9 cellular contexts compared by ENCODE assay signal in genomic region chr4:15778191-15778741, GRCh38. TPM values are rescaled to one million over a fixed set of nuclear protein-coding genes. Genes with fewer than 3 reads are reported as not detected.
DNase-seq lines count a peak whose midpoint lies in the region; ATAC-seq and TF ChIP-seq lines count a peak whose summit lies in the region.
"Had no signal": no experiment of that assay in that cellular context is flagged by ENCODE, and none has a peak within 500 bp of the region (broad histone marks: within the 10 kb centered on the region; RNA-seq: fewer than 3 reads in every experiment).

TSS of gene CD38 (plus strand) at chr4:15778328. CDS start at chr4:15778415, 87 bp downstream.

- no peak within 1 kb of the TSS for H3K27ac ChIP-seq in Panc1 (ENCODE audit: low read length)
- no peak within 1 kb of the TSS for H3K27ac ChIP-seq in breast epithelium
- peak within 1 kb of the TSS; percentile 19 to 79 for H3K27ac ChIP-seq in liver (ENCODE audit: low read depth in 1 of 2, low read length in 2 of 2)

- intact Hi-C loops in Panc1 (cut with micrococcal nuclease; ENCODE audit: unreplicated experiment) (no loop called here), breast epithelium (cut with DNase I; ENCODE audit: low total_unique reads) (loop anchor here (1.0 kb wide), 1 partner anchor 30 kb away; no protein-coding TSS in a partner anchor)

- peak; percentile 71 for ATAC-seq in HG02884 (IDR thresholded peaks at IDR 0.05; ENCODE audit: unreplicated experiment)
- ATAC-seq in Panc1 = 0 out of 2 replicates have a peak, but pooled peaks have one; percentile 12

- no peak for TF ChIP-seq POLR2A in breast epithelium (IDR thresholded peaks at IDR 0.05)

- H3K9me3 ChIP-seq in Panc1 (ENCODE audit: control insufficient read depth, insufficient read depth, low read depth, low read length) = no peaks in the 10 kb centered on the region
- no peaks in the 10 kb centered on the region for H3K9me3 ChIP-seq in breast epithelium
- H3K9me3 ChIP-seq in liver (ENCODE audit: control insufficient read depth in 4 of 4, low read length in 3 of 4) = no peaks in the 10 kb centered on the region

- peaks cover 9% of the 10 kb centered on the region for H3K27me3 ChIP-seq in Panc1 (ENCODE audit: control insufficient read depth, insufficient read depth, low read length)
- H3K27me3 ChIP-seq in breast epithelium = peaks cover 0 to 6% of the 10 kb centered on the region in 2 donors
- no peaks in the 10 kb centered on the region for H3K27me3 ChIP-seq in liver (ENCODE audit: control insufficient read depth in 4 of 4, insufficient read depth in 4 of 4, low read length in 3 of 4)

- CTCF ChIA-PET in Panc1 (lab: Charles Lee) = no interaction called here

- peak within 1 kb of the TSS; percentile 62 to 78 for H3K9ac ChIP-seq in liver (ENCODE audit: low read depth in 1 of 2, low read length in 2 of 2)

- peak within 1 kb of the TSS; percentile 31 to 35 for H3K4me3 ChIP-seq in Panc1 (ENCODE audit: low read depth in 2 of 2, low read length in 2 of 2)
- peak within 1 kb of the TSS; percentile 48 to 70 (median 58) for H3K4me3 ChIP-seq in breast epithelium
- peak within 1 kb of the TSS; percentile 79 to 88 (median 83) for H3K4me3 ChIP-seq in liver (ENCODE audit: low read depth in 1 of 3, low read length in 3 of 3)

- POLR2A ChIA-PET in Panc1 (lab: Charles Lee) = no interaction called here

- H3K4me1 ChIP-seq in Panc1 (ENCODE audit: control insufficient read depth, insufficient read depth, low read length) = no peaks in the 10 kb centered on the region
- H3K4me1 ChIP-seq in breast epithelium = peaks cover 0 to 9% of the 10 kb centered on the region in 2 donors
- H3K4me1 ChIP-seq in liver (ENCODE audit: control insufficient read depth in 4 of 4, insufficient read depth in 4 of 4, low read length in 3 of 4) = peaks cover 0 to 17% (median 5%) of the 10 kb centered on the region in 4 donors

- H3K36me3 ChIP-seq in Panc1 (ENCODE audit: control insufficient read depth, insufficient read depth, low read length) = no peaks in the 10 kb centered on the region
- H3K36me3 ChIP-seq in breast epithelium = no peaks in the 10 kb centered on the region
- no peaks in the 10 kb centered on the region for H3K36me3 ChIP-seq in liver (ENCODE audit: control insufficient read depth in 4 of 4, insufficient read depth in 3 of 4, low read depth in 1 of 4, low read length in 3 of 4)

- no TSS peak for BruUV-seq in Panc1 (replicated peaks; lab: Mats Ljungman, UMichigan)

- no peak for TF ChIP-seq RAD21 in liver (IDR thresholded peaks at IDR 0.05)

- peak; percentile 70 for DNase-seq in NK-92 treated with Interleukin-12 subunit alpha and Interleukin-12 subunit beta, amount 100 ng/mL, for 24 hours (lab: John Stamatoyannopoulos, UW)
- no peak for DNase-seq in NK-92 (lab: John Stamatoyannopoulos, UW; ENCODE audit: unreplicated experiment)
- DNase-seq in Panc1 (ENCODE audit: low read depth, low spot score) = no peak
- no peak for DNase-seq in breast epithelium (ENCODE audit: low spot score in 2 of 2)
- DNase-seq in stimulated activated CD8-positive, alpha-beta memory T cell treated with anti-CD3 and anti-CD28 coated beads, Interleukin-7, amount 100 ng/mL, for 48 hours (ENCODE audit: extremely low read depth in 1 of 2, low read depth in 1 of 2) = peak; percentile 33 to 42
- DNase-seq in cortex of kidney (lab: John Stamatoyannopoulos, UW) = no peak

- 7% methylated on average over 36 of the region's 36 CpGs for WGBS in liver

- no peak for TF ChIP-seq CTCF in Panc1 (IDR thresholded peaks at IDR 0.05)
- TF ChIP-seq CTCF in breast epithelium (IDR thresholded peaks at IDR 0.05) = no peak
- no peak for TF ChIP-seq CTCF in liver (IDR thresholded peaks at IDR 0.05; ENCODE audit: low read depth, low read length, missing input control)

- in situ Hi-C loops in Panc1 (cut with HindIII; ENCODE audit: low pct_unique_long_range_greater_than_20kb, low sequenced_read_pairs) = no loop called here

TF ChIP-seq in liver, 16 proteins besides CTCF, POLR2A, EP300 and RAD21:
- no peak for TF ChIP-seq FOXA1 (IDR thresholded peaks at IDR 0.05)
- no peak for TF ChIP-seq HNF4A (conservative IDR thresholded peaks at IDR 0.05)
- no peak for TF ChIP-seq NR2F2 (IDR thresholded peaks at IDR 0.05)
- no peak for TF ChIP-seq REST (IDR thresholded peaks at IDR 0.05)
- TF ChIP-seq EGR1 (IDR thresholded peaks at IDR 0.05; ENCODE audit: low read depth in 2 of 2) = no peak
- no peak for TF ChIP-seq HNF4G (IDR thresholded peaks at IDR 0.05)
- no peak for TF ChIP-seq ZBTB33 (IDR thresholded peaks at IDR 0.05)
- no peak for TF ChIP-seq MAX (IDR thresholded peaks at IDR 0.05)
- no peak for TF ChIP-seq JUND (IDR thresholded peaks at IDR 0.05)
- TF ChIP-seq FOXA2 (IDR thresholded peaks at IDR 0.05) = no peak

RNA-seq across cellular contexts. Expression of gene CD38, which starts in this region (rescaled TPM):
- total RNA-seq in Panc1 (2021; ENCODE audit: unreplicated experiment) = 0.15 TPM
- polyA plus RNA-seq in Panc1 (2012; ENCODE audit: insufficient read length) = not detected
- total RNA-seq in breast epithelium = 10 to 100 TPM in 1 of 3 donors, 1 to 10 TPM in 2; 2.0 to 47.2 (median 2.6) TPM
- 1 to 10 TPM; 6.1 to 9.4 TPM for total RNA-seq in liver
- 1 to 10 TPM; 3.2 to 4.5 TPM for polyA plus RNA-seq in liver
- total RNA-seq: renal cortical epithelial cell had no signal

Comparison
In these comparisons a context has a peak if more than half of its experiments do, and no peak if none do; other contexts are left out.
1. DNase-seq: peak in NK-92 treated with Interleukin-12 subunit alpha and Interleukin-12 subunit beta, amount 100 ng/mL, for 24 hours (single experiment) and stimulated activated CD8-positive, alpha-beta memory T cell treated with anti-CD3 and anti-CD28 coated beads, Interleukin-7, amount 100 ng/mL, for 48 hours (2 of 2); none in NK-92 (single experiment), Panc1 (single experiment), breast epithelium (0 of 2) and cortex of kidney (single experiment).
2. Peak in ATAC-seq and H3K4me3 ChIP-seq in Panc1; RNA of the gene not detected or under 1 TPM.
3. H3K27ac ChIP-seq: peak in liver (2 of 2); none in Panc1 (single experiment) and breast epithelium (0 of 2).
4. H3K4me3 ChIP-seq: peak in every context shown above with its lines; median percentile 83 in liver; 58 in breast epithelium; 33 in Panc1.